11 cellular contexts compared by ENCODE assay signal in the genomic region with DNA sequence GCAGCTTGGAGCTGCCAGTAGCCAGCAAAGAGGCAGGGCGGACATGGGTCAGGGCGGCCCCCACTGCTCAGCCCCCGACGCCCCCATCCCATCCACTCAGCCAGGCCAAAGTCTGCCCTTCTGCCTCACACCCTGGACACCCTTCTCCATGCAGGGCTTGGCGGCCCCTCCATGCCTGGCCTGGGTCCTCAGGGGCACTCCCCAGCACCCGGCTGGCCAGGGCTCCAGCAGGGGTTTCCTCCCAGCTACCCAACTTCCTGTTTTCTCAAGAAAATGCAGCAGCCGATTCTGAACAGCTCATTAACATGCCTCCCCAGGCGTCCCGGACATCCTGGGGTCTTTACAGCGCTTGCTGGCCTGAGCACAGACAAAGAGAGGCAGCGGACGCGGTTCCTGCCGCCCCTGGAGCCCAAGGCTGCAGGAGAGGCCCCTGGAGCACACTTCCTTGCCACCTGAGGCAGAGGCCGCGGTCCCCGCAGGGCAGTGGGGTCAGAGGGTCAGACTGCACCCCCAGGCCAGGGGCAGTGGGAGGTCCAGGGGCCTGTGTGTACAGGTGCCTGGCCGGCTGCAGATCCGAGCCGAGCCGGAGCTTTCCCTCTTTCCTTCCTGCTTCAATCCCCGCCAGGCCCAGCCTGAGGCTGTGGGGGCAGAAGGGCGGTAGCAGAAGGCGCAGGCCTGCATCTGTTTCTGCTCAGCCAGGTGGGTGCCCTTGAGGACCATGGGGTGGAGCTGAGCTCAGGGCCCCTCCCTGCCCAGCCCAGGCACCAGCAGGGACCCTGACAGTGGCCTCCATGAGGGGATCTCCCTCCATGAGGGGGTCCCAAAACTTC. TPM values are rescaled to one million over a fixed set of nuclear protein-coding genes. Genes with fewer than 3 reads are reported as not detected.
DNase-seq lines count a peak whose midpoint lies in the region; ATAC-seq and TF ChIP-seq lines count a peak whose summit lies in the region.
"Had no signal": no experiment of that assay in that cellular context is flagged by ENCODE, and none has a peak within 500 bp of the region (broad histone marks: within the 10 kb centered on the region; RNA-seq: fewer than 3 reads in every experiment).

No MANE protein-coding gene starts in this region.

- TF ChIP-seq EP300 in esophagus muscularis mucosa (IDR thresholded peaks at IDR 0.05) = no peak

- no peak for TF ChIP-seq POLR2A in esophagus muscularis mucosa (IDR thresholded peaks at IDR 0.05; ENCODE audit: low read depth)

- H3K27ac ChIP-seq in lung (ENCODE audit: low read depth in 1 of 2, low read length in 1 of 2) = peak overlapping the region; percentile 7 to 82
- H3K27ac ChIP-seq in esophagus muscularis mucosa (replicated peaks in 1 of 4) = peak overlapping the region in 1 of 4 donors; percentile 18

- H3K27ac Mint-ChIP-seq in CD14-positive monocyte = no peak overlapping the region

- H3K4me3 ChIP-seq in lung (no peak overlapping the region), esophagus muscularis mucosa (no peak overlapping the region)

- H3K4me1 Mint-ChIP-seq in CD14-positive monocyte = peaks cover 6% of the 10 kb centered on the region

- H3K9me3 ChIP-seq in lung (ENCODE audit: control insufficient read depth in 2 of 2, insufficient read depth in 1 of 2, low read length in 1 of 2) (no peaks in the 10 kb centered on the region), esophagus muscularis mucosa (no peaks in the 10 kb centered on the region)

- peaks cover 0 to 12% (median 4%) of the 10 kb centered on the region in 3 donors for H3K27me3 Mint-ChIP-seq in CD14-positive monocyte (ENCODE audit: low read depth in 3 of 3)

- no peak for TF ChIP-seq CTCF in CD14-positive monocyte (IDR thresholded peaks at IDR 0.05)
- TF ChIP-seq CTCF in lung (IDR thresholded peaks at IDR 0.05; ENCODE audit: control extremely low read depth, extremely low read depth) = no peak
- TF ChIP-seq CTCF in esophagus muscularis mucosa (IDR thresholded peaks at IDR 0.05) = no peak

- H3K9me3 Mint-ChIP-seq in CD14-positive monocyte = peaks cover 0 to 3% (median 1%) of the 10 kb centered on the region in 7 donors

- H3K27me3 ChIP-seq in lung (ENCODE audit: control insufficient read depth, insufficient read depth) (no peaks in the 10 kb centered on the region), esophagus muscularis mucosa (peaks cover 8 to 23% (median 15%) of the 10 kb centered on the region in 4 donors)

- no peak for ATAC-seq in lung (ENCODE audit: insufficient read depth, low FRiP score)
- no peak for ATAC-seq in HG03342 (IDR thresholded peaks at IDR 0.05; ENCODE audit: unreplicated experiment)

- DNase-seq in CD14-positive monocyte (ENCODE audit: low spot score) (no peak), HuH-7.5 (ENCODE audit: low spot score) (peak; percentile 15), lung (ENCODE audit: low spot score) (no peak), esophagus muscularis mucosa (ENCODE audit: extremely low spot score) (no peak), GM03348 (ENCODE audit: low spot score) (no peak)
- DNase-seq in activated CD8-positive, alpha-beta memory T cell treated with anti-CD3 and anti-CD28 coated beads for 24 hours = peak; percentile 68
- no peak for DNase-seq in activated naive CD4-positive, alpha-beta T cell treated with Interleukin-2 at 50 U/mL for 16 hours
- DNase-seq: HCEC 1CT, NCI-H446 had no signal

- 20 to 42% methylated on average over 23 to 24 of the region's 24 CpGs for WGBS in lung, 2 donors
- WGBS in esophagus muscularis mucosa = 60% methylated on average over 11 of the region's 24 CpGs

- intact Hi-C loops in CD14-positive monocyte (cut with micrococcal nuclease) (no loop called here), esophagus muscularis mucosa (cut with DNase I) (no loop called here)

- no peaks in the 10 kb centered on the region for H3K36me3 Mint-ChIP-seq in CD14-positive monocyte

- peak overlapping the region; percentile 61 to 63 for H3K4me3 Mint-ChIP-seq in CD14-positive monocyte

- no peaks in the 10 kb centered on the region for H3K36me3 ChIP-seq in lung (ENCODE audit: control insufficient read depth in 2 of 2, insufficient read depth in 2 of 2, low read length in 2 of 2)
- peaks cover 0 to 6% (median 0%) of the 10 kb centered on the region in 4 donors for H3K36me3 ChIP-seq in esophagus muscularis mucosa

- H3K4me1 ChIP-seq in lung (ENCODE audit: control insufficient read depth in 2 of 2, insufficient read depth in 2 of 2, low read length in 2 of 2) (peaks cover 0 to 20% of the 10 kb centered on the region in 2 donors), esophagus muscularis mucosa (peaks cover 31 to 51% (median 45%) of the 10 kb centered on the region in 4 donors)

RNA-seq across cellular contexts. Expression of a gene that starts 18.7 kb away (rescaled TPM):
- not detected for polyA plus RNA-seq in CD14-positive monocyte
- total RNA-seq in lung = 10 to 100 TPM in 1 of 2 donors, 1 to 10 TPM in 1; 5.2 to 10.8 TPM
- 1 to 10 TPM; 2.1 to 6.4 TPM for polyA plus RNA-seq in lung
- 10 to 100 TPM in 1 of 4 donors, 1 to 10 TPM in 3; 2.9 to 10.3 (median 7.2) TPM for total RNA-seq in esophagus muscularis mucosa
- total RNA-seq: fibroblast of lung had no signal

RNA-seq across cellular contexts. Expression of a gene that starts 43.2 kb away (rescaled TPM):
- polyA plus RNA-seq in CD14-positive monocyte (10 to 100 TPM; 13.7 to 15.4 TPM), lung (10 to 100 TPM in 1 of 2 donors, 1 to 10 TPM in 1; 9.6 to 29.2 TPM)
- total RNA-seq in lung (10 to 100 TPM; 12.1 to 42.5 TPM), esophagus muscularis mucosa (1 to 10 TPM; 5.0 to 9.2 (median 7.3) TPM)

Comparison
In these comparisons a context has a peak if more than half of its experiments do, and no peak if none do; other contexts are left out.
1. DNase-seq: peak in HuH-7.5 (single experiment) and activated CD8-positive, alpha-beta memory T cell treated with anti-CD3 and anti-CD28 coated beads for 24 hours (single experiment); none in CD14-positive monocyte (single experiment), lung (single experiment), esophagus muscularis mucosa (single experiment), GM03348 (single experiment) and activated naive CD4-positive, alpha-beta T cell treated with Interleukin-2 at 50 U/mL for 16 hours (single experiment).